Comparison of ENCODE assay signal across 14 cellular contexts in the genomic region with DNA sequence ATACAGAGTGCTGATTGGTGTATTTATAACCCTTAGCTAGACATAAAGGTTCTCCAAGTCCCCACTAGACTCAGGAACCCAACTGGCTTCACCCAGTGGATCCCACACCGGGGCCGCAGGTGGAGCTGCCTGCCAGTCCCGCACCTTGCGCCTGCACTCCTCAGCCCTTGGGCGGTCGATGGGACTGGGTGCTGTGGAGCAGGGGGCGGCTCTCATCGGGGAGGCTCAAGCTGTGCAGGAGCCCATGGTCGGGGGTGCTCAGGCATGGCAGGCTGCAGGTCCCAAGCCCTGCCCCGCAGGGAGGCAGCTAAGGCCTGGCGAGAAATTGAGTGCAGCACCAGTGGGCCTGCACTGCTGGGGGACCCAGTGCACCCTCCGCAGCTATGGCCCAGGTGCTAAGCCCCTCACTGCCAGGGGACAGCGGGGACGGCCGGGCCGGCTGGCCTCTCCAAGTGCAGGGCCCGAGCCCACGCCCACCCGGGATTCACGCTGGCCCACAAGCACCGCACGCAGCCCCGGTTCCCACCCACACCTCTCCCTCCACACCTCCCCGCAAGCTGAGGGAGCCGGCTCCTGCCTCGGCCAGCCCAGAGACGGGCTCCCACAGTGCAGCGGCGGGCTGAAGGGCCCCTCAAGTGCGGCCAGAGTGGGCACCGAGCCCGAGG. TPM values are rescaled to one million over a fixed set of nuclear protein-coding genes. Genes with fewer than 3 reads are reported as not detected.
"Had no signal": no experiment of that assay in that cellular context is flagged by ENCODE, and none has a peak within 500 bp of the region (broad histone marks: within the 10 kb centered on the region; RNA-seq: fewer than 3 reads in every experiment).

No MANE protein-coding gene starts in this region.

RNA-seq across cellular contexts. Expression of a gene that starts 23.6 kb away (rescaled TPM):
- total RNA-seq: stomach, subcutaneous adipose tissue, suprapubic skin, temporal lobe, thoracic aorta, thyroid gland, tibial nerve, transverse colon, upper lobe of left lung, upper lobe of right lung, ureter, urinary bladder, uterus, vagina had no signal

RNA-seq across cellular contexts. Expression of a gene that starts 44.4 kb away (rescaled TPM):
- total RNA-seq: stomach, subcutaneous adipose tissue, suprapubic skin, temporal lobe, thoracic aorta, thyroid gland, tibial nerve, transverse colon, upper lobe of left lung, upper lobe of right lung, ureter, urinary bladder, uterus, vagina had no signal
